Comparison of ENCODE assay signal across 1 cellular context in the genomic region with DNA sequence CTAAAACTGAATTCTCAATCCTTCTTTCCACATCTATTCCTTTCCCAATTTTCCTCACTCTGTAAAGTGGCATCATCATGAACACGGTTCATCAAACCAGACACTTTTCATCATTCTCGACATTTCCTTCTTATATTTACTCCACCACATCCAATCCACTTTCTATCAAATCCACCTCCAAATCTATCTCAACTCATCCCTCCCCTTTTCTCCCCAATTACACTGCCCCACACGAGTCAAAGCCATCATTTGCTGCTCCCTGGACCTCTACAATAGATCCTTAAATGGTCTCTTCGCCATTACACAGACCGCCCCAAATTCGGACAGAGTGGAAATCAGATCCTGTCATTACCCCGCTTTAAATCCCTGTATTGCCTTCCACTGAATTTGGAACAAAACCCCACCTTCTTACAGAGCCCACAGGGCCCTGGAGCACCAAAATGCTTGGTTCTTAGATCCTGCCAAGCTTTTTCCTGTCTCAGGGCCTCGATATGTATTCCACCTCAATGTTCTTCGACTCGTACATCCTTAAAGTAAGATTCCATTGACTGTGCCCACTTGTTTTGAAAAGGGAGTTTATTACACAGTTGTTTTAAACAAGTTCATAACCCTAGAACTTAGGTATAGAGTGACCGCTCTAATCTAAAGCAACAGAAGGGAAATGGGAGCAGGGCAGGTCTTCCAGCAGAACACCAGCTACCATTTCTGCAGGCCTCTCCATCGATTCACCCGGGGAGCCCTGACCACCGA.
TF ChIP-seq lines count a peak whose summit lies in the region.

No MANE protein-coding gene starts in this region.

TF ChIP-seq in SK-N-SH, 30 proteins besides CTCF, POLR2A, EP300 and RAD21 (continued from another document):
- TF ChIP-seq, protein P1, sequence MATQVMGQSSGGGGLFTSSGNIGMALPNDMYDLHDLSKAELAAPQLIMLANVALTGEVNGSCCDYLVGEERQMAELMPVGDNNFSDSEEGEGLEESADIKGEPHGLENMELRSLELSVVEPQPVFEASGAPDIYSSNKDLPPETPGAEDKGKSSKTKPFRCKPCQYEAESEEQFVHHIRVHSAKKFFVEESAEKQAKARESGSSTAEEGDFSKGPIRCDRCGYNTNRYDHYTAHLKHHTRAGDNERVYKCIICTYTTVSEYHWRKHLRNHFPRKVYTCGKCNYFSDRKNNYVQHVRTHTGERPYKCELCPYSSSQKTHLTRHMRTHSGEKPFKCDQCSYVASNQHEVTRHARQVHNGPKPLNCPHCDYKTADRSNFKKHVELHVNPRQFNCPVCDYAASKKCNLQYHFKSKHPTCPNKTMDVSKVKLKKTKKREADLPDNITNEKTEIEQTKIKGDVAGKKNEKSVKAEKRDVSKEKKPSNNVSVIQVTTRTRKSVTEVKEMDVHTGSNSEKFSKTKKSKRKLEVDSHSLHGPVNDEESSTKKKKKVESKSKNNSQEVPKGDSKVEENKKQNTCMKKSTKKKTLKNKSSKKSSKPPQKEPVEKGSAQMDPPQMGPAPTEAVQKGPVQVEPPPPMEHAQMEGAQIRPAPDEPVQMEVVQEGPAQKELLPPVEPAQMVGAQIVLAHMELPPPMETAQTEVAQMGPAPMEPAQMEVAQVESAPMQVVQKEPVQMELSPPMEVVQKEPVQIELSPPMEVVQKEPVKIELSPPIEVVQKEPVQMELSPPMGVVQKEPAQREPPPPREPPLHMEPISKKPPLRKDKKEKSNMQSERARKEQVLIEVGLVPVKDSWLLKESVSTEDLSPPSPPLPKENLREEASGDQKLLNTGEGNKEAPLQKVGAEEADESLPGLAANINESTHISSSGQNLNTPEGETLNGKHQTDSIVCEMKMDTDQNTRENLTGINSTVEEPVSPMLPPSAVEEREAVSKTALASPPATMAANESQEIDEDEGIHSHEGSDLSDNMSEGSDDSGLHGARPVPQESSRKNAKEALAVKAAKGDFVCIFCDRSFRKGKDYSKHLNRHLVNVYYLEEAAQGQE (IDR thresholded peaks at IDR 0.05; ENCODE audit: low read depth, low read length), result no peak
- TF ChIP-seq MEF2A (IDR thresholded peaks at IDR 0.05; ENCODE audit: borderline replicate concordance, low read depth) (no peak), YY1 (IDR thresholded peaks at IDR 0.05; ENCODE audit: low read depth) (no peak)
- TF ChIP-seq, protein P2, sequence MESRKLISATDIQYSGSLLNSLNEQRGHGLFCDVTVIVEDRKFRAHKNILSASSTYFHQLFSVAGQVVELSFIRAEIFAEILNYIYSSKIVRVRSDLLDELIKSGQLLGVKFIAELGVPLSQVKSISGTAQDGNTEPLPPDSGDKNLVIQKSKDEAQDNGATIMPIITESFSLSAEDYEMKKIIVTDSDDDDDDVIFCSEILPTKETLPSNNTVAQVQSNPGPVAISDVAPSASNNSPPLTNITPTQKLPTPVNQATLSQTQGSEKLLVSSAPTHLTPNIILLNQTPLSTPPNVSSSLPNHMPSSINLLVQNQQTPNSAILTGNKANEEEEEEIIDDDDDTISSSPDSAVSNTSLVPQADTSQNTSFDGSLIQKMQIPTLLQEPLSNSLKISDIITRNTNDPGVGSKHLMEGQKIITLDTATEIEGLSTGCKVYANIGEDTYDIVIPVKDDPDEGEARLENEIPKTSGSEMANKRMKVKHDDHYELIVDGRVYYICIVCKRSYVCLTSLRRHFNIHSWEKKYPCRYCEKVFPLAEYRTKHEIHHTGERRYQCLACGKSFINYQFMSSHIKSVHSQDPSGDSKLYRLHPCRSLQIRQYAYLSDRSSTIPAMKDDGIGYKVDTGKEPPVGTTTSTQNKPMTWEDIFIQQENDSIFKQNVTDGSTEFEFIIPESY (IDR thresholded peaks at IDR 0.05; ENCODE audit: borderline replicate concordance, low read depth), result no peak
